Comparison of ENCODE assay signal across 19 cellular contexts in the genomic region with DNA sequence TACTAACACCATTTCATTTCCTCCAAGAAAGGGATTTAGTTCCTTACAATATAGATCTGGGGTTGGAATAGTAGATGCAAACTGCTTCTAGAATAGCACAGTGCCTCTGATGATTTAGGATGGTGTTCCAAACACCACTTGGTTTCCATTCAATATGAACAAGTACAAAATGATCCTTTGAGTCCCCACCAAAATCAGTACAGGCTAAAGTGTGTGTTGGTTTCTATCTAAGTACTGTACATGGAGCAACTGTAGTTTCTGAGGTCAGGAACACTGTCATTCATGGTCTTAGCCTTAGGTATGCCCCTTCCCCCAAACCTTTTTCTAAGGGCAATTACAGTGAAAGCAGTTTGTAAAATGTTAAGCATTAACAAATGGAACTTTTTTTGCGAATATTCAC.
DNase-seq lines count a peak whose midpoint lies in the region; ATAC-seq, FAIRE-seq and TF ChIP-seq lines count a peak whose summit lies in the region.
"Had no signal": no experiment of that assay in that cellular context is flagged by ENCODE, and none has a peak within 500 bp of the region (broad histone marks: within the 10 kb centered on the region; RNA-seq: fewer than 3 reads in every experiment).

No MANE protein-coding gene starts in this region.

- CTCF ChIA-PET in GM12878 (lab: Yijun Ruan, JAX), result no interaction called here

- intact Hi-C loops in Right ventricle myocardium superior (cut with DNase I) (no loop called here), cardiac septum (cut with DNase I) (no loop called here), GM12878 (cut with micrococcal nuclease; ENCODE audit: unreplicated experiment) (no loop called here), psoas muscle (cut with DNase I) (no loop called here)

- H2AFZ ChIP-seq in GM12878 (ENCODE audit: control insufficient read depth, low read depth, low read length), result no peak overlapping the region
- H2AFZ ChIP-seq: GM23248 had no signal

- POLR2A ChIA-PET in GM12878 (lab: Charles Lee), result interaction anchor here (1.3 kb wide), 1 partner anchor 49 kb away, joined by 3 read pairs; no protein-coding TSS in a partner anchor

- H3K9me3 ChIP-seq in GM12878 (replicated peaks; ENCODE audit: control insufficient read depth, insufficient read depth, low read length), result no peaks in the 10 kb centered on the region; the same call in 2 of the 3 replicates
- H3K9me3 ChIP-seq in psoas muscle, result no peaks in the 10 kb centered on the region

- 44% methylated on average over 1 of the region's 1 CpG for WGBS in GM12878 (ENCODE audit: insufficient coverage, insufficient replicate concordance, low lambda C conversion rate, missing lambda C conversion rate)
- WGBS in psoas muscle, 3 donors, result 44 to 100% (median 53%) methylated on average over 1 of the region's 1 CpG

- in situ Hi-C loops in GM12878 (cut with MboI), result no loop called here

- SMC1A ChIA-PET in GM12878 (lab: Charles Lee; ENCODE audit: uncharacterized antibody, unreplicated experiment), result interaction anchor here (1.0 to 7.3 kb wide), 2 partner anchors 11 to 15 kb away, joined by 3 to 59 read pairs; no protein-coding TSS in a partner anchor

- H3K79me2 ChIP-seq in GM12878 (ENCODE audit: control insufficient read depth, insufficient read depth, low read length), result peaks cover 80% of the 10 kb centered on the region

- H3K27me3 ChIP-seq in GM12878 (replicated peaks in 1 of 2; ENCODE audit: control insufficient read depth in 2 of 2, insufficient read depth in 2 of 2, low read length in 1 of 2) (no peaks in the 10 kb centered on the region), psoas muscle (ENCODE audit: insufficient read depth in 3 of 3, low read length in 2 of 3) (no peaks in the 10 kb centered on the region)

- H3K9ac ChIP-seq in GM12878 (ENCODE audit: control insufficient read depth, insufficient read depth, low read length), result no peak overlapping the region
- H3K9ac ChIP-seq: GM23248 had no signal

- DNase-seq in Right ventricle myocardium superior (no peak), cardiac septum (ENCODE audit: low spot score) (no peak), GM19239 (ENCODE audit: insufficient read length, low spot score) (no peak), GM12878 (ENCODE audit: low read depth, low spot score) (no peak), psoas muscle (no peak), RCC 7860 (ENCODE audit: low spot score) (no peak), glomerular visceral epithelial cell (ENCODE audit: extremely low spot score) (no peak)
- DNase-seq: C1 segment of cervical spinal cord; Calu3; CD4-positive, alpha-beta memory T cell; COR-L47; DMS53; DMS79 treated with DMSO at 0.1 percent for 48 hours; GF-D8; GM23248; H7; HCEC 1CT had no signal

- H3K36me3 ChIP-seq in GM12878 (ENCODE audit: control insufficient read depth in 2 of 2, insufficient read depth in 2 of 2, low read length in 1 of 2) (no peaks in the 10 kb centered on the region; a peak in 1 of 4 replicates), psoas muscle (ENCODE audit: insufficient read depth in 1 of 2, low read depth in 1 of 2) (no peaks in the 10 kb centered on the region)

- peaks cover 49% of the 10 kb centered on the region for H3K4me1 ChIP-seq in GM12878 (ENCODE audit: control insufficient read depth, insufficient read depth, low read length)
- H3K4me1 ChIP-seq in psoas muscle, result peaks cover 30% of the 10 kb centered on the region

- no peak for TF ChIP-seq CTCF in GM12878 (IDR thresholded peaks at IDR 0.05 in 2 of 3, conservative IDR thresholded peaks at IDR 0.05 in 1 of 3; ENCODE audit: control insufficient read depth in 2 of 3, extremely low read depth in 1 of 3, insufficient read depth in 1 of 3, low read depth in 3 of 3, low read length in 3 of 3)
- TF ChIP-seq CTCF in psoas muscle (IDR thresholded peaks at IDR 0.05), result no peak

- no peak for TF ChIP-seq RAD21 in GM12878 (IDR thresholded peaks at IDR 0.05; ENCODE audit: insufficient read depth, low read depth, low read length)

- no peak for TF ChIP-seq EP300 in GM12878 (IDR thresholded peaks at IDR 0.05; ENCODE audit: borderline replicate concordance in 1 of 2, control insufficient read depth in 1 of 2, low read depth in 2 of 2, low read length in 2 of 2)

- TF ChIP-seq POLR2A in GM12878 (IDR thresholded peaks at IDR 0.05; ENCODE audit: low read depth, low read length), result no peak

- no TSS peak for BruUV-seq in GM12878 (replicated peaks; lab: Mats Ljungman, UMichigan)

- no peaks in the 10 kb centered on the region for H4K20me1 ChIP-seq in GM12878 (ENCODE audit: control insufficient read depth, insufficient read depth)

- ATAC-seq in Right ventricle myocardium superior (ENCODE audit: poor library complexity) (peak; percentile 30), GM12878 (no peak), psoas muscle (peak in 1 of 4 donors; percentile 26)

- FAIRE-seq in GM19239 (lab: Jason Lieb, UNC) (peak; percentile 28), GM12878 (lab: Jason Lieb, UNC) (no peak), RCC 7860 (lab: Jason Lieb, UNC) (no peak)
- FAIRE-seq: GM12892, H1 had no signal

- H3K4me3 ChIP-seq in GM12878 (no peak overlapping the region), psoas muscle (no peak overlapping the region)
- H3K4me3 ChIP-seq: GM23248 had no signal

- H3K27ac ChIP-seq in GM12878 (ENCODE audit: control insufficient read depth, insufficient read depth), result peak overlapping the region; percentile 22
- H3K27ac ChIP-seq in psoas muscle, result peak overlapping the region; percentile 48
- H3K27ac ChIP-seq: GM23248 had no signal

- no peak overlapping the region for H3K4me2 ChIP-seq in GM12878 (ENCODE audit: control insufficient read depth, insufficient read depth)

- RAD21 ChIA-PET in GM12878 (lab: Charles Lee; ENCODE audit: unreplicated experiment), result no interaction called here

TF ChIP-seq in GM12878, 131 proteins besides CTCF, POLR2A, EP300 and RAD21:
- TF ChIP-seq PML (IDR thresholded peaks at IDR 0.05; ENCODE audit: low read length) (0 out of 2 replicates have a peak, but pooled peaks have one; percentile 19), MYC (IDR thresholded peaks at IDR 0.05; ENCODE audit: insufficient read depth, insufficient read length, insufficient replicate concordance, low read length, severe bottlenecking) (no peak)
